11 cellular contexts compared by ENCODE assay signal in genomic region chr1:225883616-225884265, GRCh38. TPM values are rescaled to one million over a fixed set of nuclear protein-coding genes. Genes with fewer than 3 reads are reported as not detected.
DNase-seq lines count a peak whose midpoint lies in the region; ATAC-seq, FAIRE-seq and TF ChIP-seq lines count a peak whose summit lies in the region.
"Had no signal": no experiment of that assay in that cellular context is flagged by ENCODE, and none has a peak within 500 bp of the region (broad histone marks: within the 10 kb centered on the region; RNA-seq: fewer than 3 reads in every experiment).

No MANE protein-coding gene starts in this region.

- H3K27me3 ChIP-seq in K562 (ENCODE audit: control insufficient read depth in 2 of 2, insufficient read depth in 2 of 2, low read length in 2 of 2) (no peaks in the 10 kb centered on the region), MG63 (no peaks in the 10 kb centered on the region)
- H3K27me3 ChIP-seq: upper lobe of left lung had no signal

- H3K4me3 ChIP-seq in K562 (no peak overlapping the region), MG63 (no peak overlapping the region; the same call in 1 of the 2 replicates)

- no peaks in the 10 kb centered on the region for H3K36me3 Mint-ChIP-seq in HFFc6 (ENCODE audit: low read depth)
- no peaks in the 10 kb centered on the region for H3K36me3 Mint-ChIP-seq in natural killer cell treated with Interleukin-12 subunit alpha and Interleukin-12 subunit beta and Interleukin-15 and Interleukin-18, amount 100 ng/mL, for 72 hours

- peak overlapping the region in 1 of 2 experiments; percentile 97; a peak in 1 of 4 replicates for H3K9ac ChIP-seq in K562 (ENCODE audit: insufficient read depth in 1 of 2, low read depth in 2 of 2, low read length in 2 of 2)

- DNase-seq in HFFc6 (no peak), K562 (ENCODE audit: extremely low read depth in 1 of 4, low spot score in 3 of 4) (peak in 3 of 4 experiments; percentile 32 to 45 (median 43)), MG63 (no peak), occipital lobe (lab: John Stamatoyannopoulos, UW) (no peak), substantia nigra (lab: John Stamatoyannopoulos, UW) (no peak)
- DNase-seq in natural killer cell treated with Interleukin-12 subunit alpha and Interleukin-12 subunit beta and Interleukin-15 and Interleukin-18, amount 100 ng/mL, for 72 hours (ENCODE audit: low spot score), result no peak

- ATAC-seq in K562, result no peak
- ATAC-seq in natural killer cell treated with Interleukin-12 subunit alpha and Interleukin-12 subunit beta and Interleukin-15 and Interleukin-18, amount 100 ng/mL, for 72 hours, result no peak
- no peak for ATAC-seq in GM21423 (IDR thresholded peaks at IDR 0.05; ENCODE audit: unreplicated experiment)

- peaks cover 15% of the 10 kb centered on the region; the same call in 1 of the 2 replicates for H4K20me1 ChIP-seq in K562 (replicated peaks; ENCODE audit: control insufficient read depth, insufficient read depth, low read length)

- no TSS peak for BruUV-seq in K562 (replicated peaks; lab: Mats Ljungman, UMichigan)

- TF ChIP-seq POLR2A in K562 (conservative IDR thresholded peaks at IDR 0.05), result no peak

- no peak overlapping the region for H2AFZ ChIP-seq in K562 (ENCODE audit: low read depth, low read length)

- in situ Hi-C loops in K562 (cut with MboI), result no loop called here

- H3K9me3 Mint-ChIP-seq in HFFc6, result no peaks in the 10 kb centered on the region
- no peaks in the 10 kb centered on the region for H3K9me3 Mint-ChIP-seq in natural killer cell treated with Interleukin-12 subunit alpha and Interleukin-12 subunit beta and Interleukin-15 and Interleukin-18, amount 100 ng/mL, for 72 hours

- FAIRE-seq in K562 (lab: Jason Lieb, UNC), result no peak
- FAIRE-seq: endometrium had no signal

- H3K4me1 Mint-ChIP-seq in HFFc6 (ENCODE audit: low read depth), result peaks cover 34% of the 10 kb centered on the region
- H3K4me1 Mint-ChIP-seq in natural killer cell treated with Interleukin-12 subunit alpha and Interleukin-12 subunit beta and Interleukin-15 and Interleukin-18, amount 100 ng/mL, for 72 hours (ENCODE audit: low read depth in 2 of 2), result peaks cover 25 to 27% of the 10 kb centered on the region in 2 donors

- peak overlapping the region; percentile 48; the same call in 1 of the 2 replicates for H3K27ac Mint-ChIP-seq in HFFc6
- peak overlapping the region in 1 of 2 donors; percentile 62 for H3K27ac Mint-ChIP-seq in natural killer cell treated with Interleukin-12 subunit alpha and Interleukin-12 subunit beta and Interleukin-15 and Interleukin-18, amount 100 ng/mL, for 72 hours

- 75% methylated on average over 11 of the region's 11 CpGs for WGBS in K562 (ENCODE audit: insufficient coverage, low coverage, missing lambda C conversion rate)

- CTCF ChIA-PET in K562 (lab: Yijun Ruan, JAX; ENCODE audit: low intra/inter-chr PET ratio), result interaction anchor here (0.6 kb wide), 1 partner anchor 17 kb away, joined by 4 read pairs; no protein-coding TSS in a partner anchor

- no peak for TF ChIP-seq RAD21 in K562 (CRISPR knock-in tag; conservative IDR thresholded peaks at IDR 0.05 in 1 of 2, IDR thresholded peaks at IDR 0.05 in 1 of 2)

- peaks cover 6% of the 10 kb centered on the region for H3K9me1 ChIP-seq in K562 (ENCODE audit: control insufficient read depth, insufficient read depth, low read length)

- H3K4me2 ChIP-seq in K562 (ENCODE audit: insufficient read depth, low read length), result no peak overlapping the region; the same call in 1 of the 2 replicates

- H3K9me3 ChIP-seq in K562 (replicated peaks; ENCODE audit: control insufficient read depth, insufficient read depth, low read depth, low read length), result no peaks in the 10 kb centered on the region
- no peaks in the 10 kb centered on the region for H3K9me3 ChIP-seq in MG63
- H3K9me3 ChIP-seq: upper lobe of left lung had no signal

- intact Hi-C loops in K562 (cut with micrococcal nuclease), result loop anchor here (2.0 to 5.0 kb wide), 3 partner anchors 41 to 239 kb away; partner anchors contain the start of gene PYCR2

- POLR2A ChIA-PET in K562 (lab: Yijun Ruan, JAX), result interaction anchor here (0.6 to 4.1 kb wide), 9 partner anchors 13 to 483 kb away, joined by 3 to 37 read pairs (median 4); no protein-coding TSS in a partner anchor

- TF ChIP-seq CTCF in C4-2B (conservative IDR thresholded peaks at IDR 0.05), result no peak
- no peak for TF ChIP-seq CTCF in HFFc6 (IDR thresholded peaks at IDR 0.05)
- no peak for TF ChIP-seq CTCF in K562 (IDR thresholded peaks at IDR 0.05 in 2 of 3, conservative IDR thresholded peaks at IDR 0.05 in 1 of 3; ENCODE audit: insufficient read depth in 2 of 3, low read depth in 1 of 3, low read length in 3 of 3)

- H3K79me2 ChIP-seq in K562 (ENCODE audit: control insufficient read depth, insufficient read depth, low read length), result peaks cover 44% of the 10 kb centered on the region

- peaks cover 18% of the 10 kb centered on the region; the same call in 1 of the 3 replicates for H3K36me3 ChIP-seq in K562 (ENCODE audit: control insufficient read depth, insufficient read depth, low read length)
- H3K36me3 ChIP-seq in MG63, result no peaks in the 10 kb centered on the region; the same call in 1 of the 2 replicates
- H3K36me3 ChIP-seq: upper lobe of left lung had no signal

- no peaks in the 10 kb centered on the region; the same call in 1 of the 2 replicates for H3K27me3 Mint-ChIP-seq in HFFc6 (ENCODE audit: insufficient read depth)
- H3K27me3 Mint-ChIP-seq in natural killer cell treated with Interleukin-12 subunit alpha and Interleukin-12 subunit beta and Interleukin-15 and Interleukin-18, amount 100 ng/mL, for 72 hours, result no peaks in the 10 kb centered on the region

- TF ChIP-seq EP300 in K562 (IDR thresholded peaks at IDR 0.05; ENCODE audit: low read length), result no peak

- peak overlapping the region; percentile 94 for H3K4me3 Mint-ChIP-seq in HFFc6
- peak overlapping the region; percentile 90 for H3K4me3 Mint-ChIP-seq in natural killer cell treated with Interleukin-12 subunit alpha and Interleukin-12 subunit beta and Interleukin-15 and Interleukin-18, amount 100 ng/mL, for 72 hours

- peaks cover 23 to 62% of the 10 kb centered on the region in 2 experiments; a peak in 4 of 5 replicates for H3K4me1 ChIP-seq in K562 (replicated peaks in 1 of 2; ENCODE audit: control insufficient read depth in 2 of 2, insufficient read depth in 2 of 2, low read length in 2 of 2)

- H3K27ac ChIP-seq in C4-2B (peak overlapping the region; percentile 86), K562 (ENCODE audit: extremely low read depth, low read depth, low read length) (no peak overlapping the region), substantia nigra (ENCODE audit: low read depth, low read length, poor library complexity, severe bottlenecking) (no peak overlapping the region)

RNA-seq across cellular contexts. Expression of gene TMEM63A, which starts 1.6 kb away (rescaled TPM):
- total RNA-seq in HFFc6 (2021; fragmentation: NEBNext Ultra II Directional; extraction: Animal tissue kit (Norgen Biotek cat#: 25700)), result 10 to 100 TPM; 18.9 to 29.1 (median 22.0) TPM
- 420 and 854 TPM in 2 replicates for total RNA-seq in K562 (2011; cell fraction: chromatin; rRNA removed; ENCODE audit: low replicate concordance)
- total RNA-seq in K562 (2011; cell fraction: nucleolus; rRNA removed), result 362 and 382 TPM in 2 replicates
- 379 and 427 TPM in 2 replicates for total RNA-seq in K562 (2011; cell fraction: nucleoplasm; rRNA removed)
- 17.5 and 21.2 TPM in 2 replicates for total RNA-seq in K562 (2014; rRNA removed)
- total RNA-seq in K562 (2014; rRNA removed; fragmentation: Illumina TruSeq; extraction: Trizol), result 17.2 and 17.6 TPM in 2 replicates
- 16.2 and 17.5 TPM in 2 replicates for total RNA-seq in K562 (2015; rRNA removed; fragmentation: Illumina TruSeq; extraction: Trizol)
- 48.5 and 54.6 TPM in 2 replicates for total RNA-seq in K562 (2021)
- polyA plus RNA-seq in K562 (2011; rRNA removed), result 39.2 and 70.5 TPM in 2 replicates
- 23.7 and 25.8 TPM in 2 replicates for polyA plus RNA-seq in K562 (2011; cell fraction: cytosol; rRNA removed)
- 496 and 545 TPM in 2 replicates for polyA plus RNA-seq in K562 (2011; cell fraction: nucleus; rRNA removed)
- polyA plus RNA-seq in K562 (2012), result 27.0 and 59.7 TPM in 2 replicates
- 37.7 and 39.0 TPM in 2 replicates for polyA plus RNA-seq in K562 (2014; fragmentation: Illumina TruSeq; extraction: Trizol)
- 1 to 10 TPM; 2.0 to 2.8 TPM for polyA plus RNA-seq in K562 (2014; fragmentation: Nextera tagmentation; extraction: Ambion mirVana)
- polyA plus RNA-seq in K562 (2014; rRNA removed), result 30.5 and 32.4 TPM in 2 replicates
- 57.7 and 57.8 TPM in 2 replicates for polyA minus RNA-seq in K562 (2011; rRNA and poly(A)+ RNA removed)
- polyA minus RNA-seq in K562 (2011; cell fraction: cytosol; rRNA and poly(A)+ RNA removed), result 16.8 and 28.1 TPM in 2 replicates
- polyA minus RNA-seq in K562 (2011; cell fraction: nucleus; rRNA and poly(A)+ RNA removed), result 118 and 144 TPM in 2 replicates
- 10 to 100 TPM; 42.7 to 53.6 TPM for total RNA-seq in natural killer cell treated with Interleukin-12 subunit alpha and Interleukin-12 subunit beta and Interleukin-15 and Interleukin-18, amount 100 ng/mL, for 72 hours
- total RNA-seq in MG63 (2014; rRNA removed; shearing (Covaris generic); ENCODE audit: low replicate concordance), result 1.3 and 5.5 TPM in 2 replicates
- 1.1 TPM for total RNA-seq in occipital lobe

RNA-seq across cellular contexts. Expression of gene LEFTY1, which starts 5.2 kb away (rescaled TPM):
- not detected for total RNA-seq in HFFc6 (2021; fragmentation: NEBNext Ultra II Directional; extraction: Animal tissue kit (Norgen Biotek cat#: 25700))
- total RNA-seq in K562 (2011; cell fraction: chromatin; rRNA removed; ENCODE audit: low replicate concordance), result 0.88 and 1.0 TPM in 2 replicates
- total RNA-seq in K562 (2011; cell fraction: nucleolus; rRNA removed), result 1.2 TPM in 1 of 2 replicates, not detected in the other
- total RNA-seq in K562 (2011; cell fraction: nucleoplasm; rRNA removed), result 1.1 TPM in 1 of 2 replicates, not detected in the other
- 0.16 TPM in 1 of 2 replicates, not detected in the other for total RNA-seq in K562 (2014; rRNA removed)
- 0.07 TPM in 1 of 2 replicates, not detected in the other for total RNA-seq in K562 (2014; rRNA removed; fragmentation: Illumina TruSeq; extraction: Trizol)
- not detected in 2 replicates for total RNA-seq in K562 (2015; rRNA removed; fragmentation: Illumina TruSeq; extraction: Trizol)
- total RNA-seq in K562 (2021), result 0.20 and 0.24 TPM in 2 replicates
- polyA plus RNA-seq in K562 (2011; rRNA removed), result 0.09 and 0.21 TPM in 2 replicates
- polyA plus RNA-seq in K562 (2011; cell fraction: cytosol; rRNA removed), result 0.09 and 0.30 TPM in 2 replicates
- 0.41 and 0.67 TPM in 2 replicates for polyA plus RNA-seq in K562 (2011; cell fraction: nucleus; rRNA removed)
- polyA plus RNA-seq in K562 (2012), result 0.04 and 0.07 TPM in 2 replicates
- 0.15 TPM in 1 of 2 replicates, not detected in the other for polyA plus RNA-seq in K562 (2014; fragmentation: Illumina TruSeq; extraction: Trizol)
- not detected for polyA plus RNA-seq in K562 (2014; fragmentation: Nextera tagmentation; extraction: Ambion mirVana)
- polyA plus RNA-seq in K562 (2014; rRNA removed), result 0.13 TPM in 1 of 2 replicates, not detected in the other
- not detected in 2 replicates for polyA minus RNA-seq in K562 (2011; rRNA and poly(A)+ RNA removed)
- not detected in 2 replicates for polyA minus RNA-seq in K562 (2011; cell fraction: cytosol; rRNA and poly(A)+ RNA removed)
- 0.22 and 0.27 TPM in 2 replicates for polyA minus RNA-seq in K562 (2011; cell fraction: nucleus; rRNA and poly(A)+ RNA removed)
- total RNA-seq in natural killer cell treated with Interleukin-12 subunit alpha and Interleukin-12 subunit beta and Interleukin-15 and Interleukin-18, amount 100 ng/mL, for 72 hours, result not detected
- total RNA-seq in MG63 (2014; rRNA removed; shearing (Covaris generic); ENCODE audit: low replicate concordance), result not detected in 2 replicates
- total RNA-seq in occipital lobe, result 0.47 TPM
- total RNA-seq: kidney epithelial cell had no signal

RNA-seq across cellular contexts. Expression of gene PYCR2, which starts 40.3 kb away (rescaled TPM):
- 10 to 100 TPM; 50.7 to 56.3 (median 52.8) TPM for total RNA-seq in HFFc6 (2021; fragmentation: NEBNext Ultra II Directional; extraction: Animal tissue kit (Norgen Biotek cat#: 25700))
- 118 and 268 TPM in 2 replicates for total RNA-seq in K562 (2011; cell fraction: chromatin; rRNA removed; ENCODE audit: low replicate concordance)
- 193 and 210 TPM in 2 replicates for total RNA-seq in K562 (2011; cell fraction: nucleolus; rRNA removed)
- total RNA-seq in K562 (2011; cell fraction: nucleoplasm; rRNA removed), result 181 and 191 TPM in 2 replicates
- total RNA-seq in K562 (2014; rRNA removed) (162 and 176 TPM in 2 replicates), K562 (2014; rRNA removed; fragmentation: Illumina TruSeq; extraction: Trizol) (75.2 and 76.7 TPM in 2 replicates), K562 (2015; rRNA removed; fragmentation: Illumina TruSeq; extraction: Trizol) (79.2 and 83.5 TPM in 2 replicates), K562 (2021) (200 and 219 TPM in 2 replicates), occipital lobe (16.2 TPM)
- polyA plus RNA-seq in K562 (2011; rRNA removed) (127 and 246 TPM in 2 replicates), K562 (2014; fragmentation: Illumina TruSeq; extraction: Trizol) (154 and 187 TPM in 2 replicates), K562 (2014; fragmentation: Nextera tagmentation; extraction: Ambion mirVana) (1 to 10 TPM; 5.5 to 7.9 TPM), K562 (2014; rRNA removed) (195 and 208 TPM in 2 replicates)
- 168 and 216 TPM in 2 replicates for polyA plus RNA-seq in K562 (2011; cell fraction: cytosol; rRNA removed)
- 321 and 394 TPM in 2 replicates for polyA plus RNA-seq in K562 (2011; cell fraction: nucleus; rRNA removed)
- polyA plus RNA-seq in K562 (2012), result 161 and 213 TPM in 2 replicates
- polyA minus RNA-seq in K562 (2011; rRNA and poly(A)+ RNA removed), result 79.4 and 82.2 TPM in 2 replicates
- polyA minus RNA-seq in K562 (2011; cell fraction: cytosol; rRNA and poly(A)+ RNA removed), result 58.5 and 79.5 TPM in 2 replicates
- polyA minus RNA-seq in K562 (2011; cell fraction: nucleus; rRNA and poly(A)+ RNA removed), result 66.8 and 85.3 TPM in 2 replicates
- total RNA-seq in natural killer cell treated with Interleukin-12 subunit alpha and Interleukin-12 subunit beta and Interleukin-15 and Interleukin-18, amount 100 ng/mL, for 72 hours, result 100 to 1,000 TPM; 102 to 127 TPM
- total RNA-seq in MG63 (2014; rRNA removed; shearing (Covaris generic); ENCODE audit: low replicate concordance), result 74.2 and 113 TPM in 2 replicates

RNA-seq across cellular contexts. Expression of gene LEFTY2, which starts 57.3 kb away (rescaled TPM):
- not detected for total RNA-seq in HFFc6 (2021; fragmentation: NEBNext Ultra II Directional; extraction: Animal tissue kit (Norgen Biotek cat#: 25700))
- 0.23 TPM in 1 of 2 replicates, not detected in the other for total RNA-seq in K562 (2011; cell fraction: chromatin; rRNA removed; ENCODE audit: low replicate concordance)
- total RNA-seq in K562 (2011; cell fraction: nucleolus; rRNA removed), result not detected in 2 replicates
- 0.29 TPM in 1 of 2 replicates, not detected in the other for total RNA-seq in K562 (2011; cell fraction: nucleoplasm; rRNA removed)
- total RNA-seq in K562 (2014; rRNA removed) (0.08 and 0.14 TPM in 2 replicates), K562 (2014; rRNA removed; fragmentation: Illumina TruSeq; extraction: Trizol) (not detected in 2 replicates), K562 (2015; rRNA removed; fragmentation: Illumina TruSeq; extraction: Trizol) (not detected in 2 replicates), K562 (2021) (not detected in 2 replicates), occipital lobe (0.47 TPM)
- polyA plus RNA-seq in K562 (2011; rRNA removed) (0.04 and 0.07 TPM in 2 replicates), K562 (2014; fragmentation: Illumina TruSeq; extraction: Trizol) (not detected in 2 replicates), K562 (2014; fragmentation: Nextera tagmentation; extraction: Ambion mirVana) (not detected), K562 (2014; rRNA removed) (0.78 TPM in 1 of 2 replicates, not detected in the other)
- polyA plus RNA-seq in K562 (2011; cell fraction: cytosol; rRNA removed), result 0.03 and 0.06 TPM in 2 replicates
- 0.06 TPM in 1 of 2 replicates, not detected in the other for polyA plus RNA-seq in K562 (2011; cell fraction: nucleus; rRNA removed)
- polyA plus RNA-seq in K562 (2012), result 0.04 TPM in 2 replicates
- polyA minus RNA-seq in K562 (2011; rRNA and poly(A)+ RNA removed), result not detected in 2 replicates
- not detected in 2 replicates for polyA minus RNA-seq in K562 (2011; cell fraction: cytosol; rRNA and poly(A)+ RNA removed)
- polyA minus RNA-seq in K562 (2011; cell fraction: nucleus; rRNA and poly(A)+ RNA removed), result not detected in 2 replicates
- total RNA-seq in natural killer cell treated with Interleukin-12 subunit alpha and Interleukin-12 subunit beta and Interleukin-15 and Interleukin-18, amount 100 ng/mL, for 72 hours, result not detected
- total RNA-seq in MG63 (2014; rRNA removed; shearing (Covaris generic); ENCODE audit: low replicate concordance), result not detected in 2 replicates
- total RNA-seq: kidney epithelial cell had no signal

Comparison
In these comparisons a context has a peak if more than half of its experiments do, and no peak if none do; other contexts are left out.
1. DNase-seq: peak in K562 (3 of 4); none in HFFc6 (single experiment), natural killer cell treated with Interleukin-12 subunit alpha and Interleukin-12 subunit beta and Interleukin-15 and Interleukin-18, amount 100 ng/mL, for 72 hours (single experiment), MG63 (single experiment), occipital lobe (single experiment) and substantia nigra (0 of 49).